Comparison of ENCODE assay signal across 19 cellular contexts in the genomic region with DNA sequence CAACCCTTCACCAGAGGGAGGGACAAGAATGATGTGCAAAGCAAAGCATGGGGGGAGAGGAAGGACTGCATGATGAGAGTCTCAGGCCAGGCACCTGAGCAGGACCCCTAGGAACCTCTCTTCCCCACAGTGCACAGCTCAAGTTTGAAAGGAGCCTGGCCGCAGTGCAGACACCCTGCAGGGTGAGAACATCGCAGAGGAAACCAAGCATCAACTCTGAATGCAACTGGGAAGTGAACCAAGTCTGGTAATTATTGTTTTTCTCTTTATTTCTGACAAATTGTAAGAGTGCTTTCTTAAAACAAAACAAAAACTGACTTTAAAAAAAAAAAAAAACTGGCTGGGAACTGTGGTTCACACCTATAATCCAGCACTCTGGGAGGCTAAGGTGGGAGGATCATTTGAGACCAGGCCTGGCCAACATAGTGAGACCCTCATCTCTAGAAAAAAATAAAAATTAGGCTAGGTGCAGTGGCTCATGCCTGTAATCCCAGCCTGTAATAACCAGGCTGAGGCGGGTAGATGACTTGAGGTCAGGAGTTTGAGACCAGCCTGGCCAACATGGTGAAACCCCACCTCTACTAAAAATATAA. TPM values are rescaled to one million over a fixed set of nuclear protein-coding genes. Genes with fewer than 3 reads are reported as not detected.
DNase-seq lines count a peak whose midpoint lies in the region; ATAC-seq and TF ChIP-seq lines count a peak whose summit lies in the region.
"Had no signal": no experiment of that assay in that cellular context is flagged by ENCODE, and none has a peak within 500 bp of the region (broad histone marks: within the 10 kb centered on the region; RNA-seq: fewer than 3 reads in every experiment).

No MANE protein-coding gene starts in this region.

- no peak overlapping the region for H3K4me3 ChIP-seq in choroid plexus epithelial cell (ENCODE audit: low read depth, low read length)
- H3K4me3 ChIP-seq: A549, GM23338 had no signal

- H3K27me3 Mint-ChIP-seq in natural killer cell (ENCODE audit: low read depth in 2 of 2) = no peaks in the 10 kb centered on the region

- intact Hi-C loops in natural killer cell (cut with micrococcal nuclease) = loop anchor here (2.0 to 10.0 kb wide), 3 partner anchors 14 to 444 kb away; a partner anchor contains a TSS

- ATAC-seq in natural killer cell = peak; percentile 68 to 87 (median 83)
- ATAC-seq in HG03432 (IDR thresholded peaks at IDR 0.05; ENCODE audit: unreplicated experiment) = no peak
- ATAC-seq: A549, GM23338, HCT116 had no signal

- H3K4me1 Mint-ChIP-seq in natural killer cell = peaks cover 64 to 69% of the 10 kb centered on the region in 2 donors

- H3K9me3 Mint-ChIP-seq in natural killer cell = no peaks in the 10 kb centered on the region
- H3K9me3 Mint-ChIP-seq: GM23338 had no signal

- peak overlapping the region; percentile 82 for H3K4me3 Mint-ChIP-seq in natural killer cell
- H3K4me3 Mint-ChIP-seq: GM23338 had no signal

- peaks cover 24% of the 10 kb centered on the region for H3K36me3 Mint-ChIP-seq in natural killer cell

- DNase-seq in activated gamma-delta T cell treated with Interleukin-2 at 50 U/mL for 16 hours = peak; percentile 22
- no peak for DNase-seq in activated gamma-delta T cell (lab: John Stamatoyannopoulos, UW)
- peak; percentile 59 for DNase-seq in choroid plexus epithelial cell (ENCODE audit: low read depth)
- peak; percentile 58 for DNase-seq in natural killer cell
- DNase-seq in kidney tubule cell (ENCODE audit: low spot score) = no peak
- no peak for DNase-seq in AML-193 (lab: John Stamatoyannopoulos, UW)
- DNase-seq in NCI-H1048 (lab: John Stamatoyannopoulos, UW) = no peak
- DNase-seq: C1 segment of cervical spinal cord, Caco-2, DMS153, NCI-H1436, NCI-H2029, NCI-H2171, NCI-H446, RPMI8226 had no signal

- peak overlapping the region; percentile 94 to 99 for H3K27ac Mint-ChIP-seq in natural killer cell
- H3K27ac Mint-ChIP-seq: GM23338 had no signal

- TF ChIP-seq CTCF in choroid plexus epithelial cell (conservative IDR thresholded peaks at IDR 0.05; ENCODE audit: low read depth, low read length) = no peak
- no peak for TF ChIP-seq CTCF in natural killer cell (IDR thresholded peaks at IDR 0.05)

RNA-seq across cellular contexts. Expression of a gene that starts 15.3 kb away (rescaled TPM):
- 100 to 1,000 TPM; 143 to 203 (median 173) TPM for total RNA-seq in natural killer cell

Comparison
In these comparisons a context has a peak if more than half of its experiments do, and no peak if none do; other contexts are left out.
1. DNase-seq: peak in activated gamma-delta T cell treated with Interleukin-2 at 50 U/mL for 16 hours (single experiment), choroid plexus epithelial cell (single experiment) and natural killer cell (single experiment); none in activated gamma-delta T cell (single experiment), kidney tubule cell (single experiment), AML-193 (0 of 2) and NCI-H1048 (single experiment).